In genomic region chr9:112844771-112845542, GRCh38 we compare ENCODE assay signal across 7 cellular contexts. TPM values are rescaled to one million over a fixed set of nuclear protein-coding genes. Genes with fewer than 3 reads are reported as not detected.
DNase-seq lines count a peak whose midpoint lies in the region; ATAC-seq and TF ChIP-seq lines count a peak whose summit lies in the region.

No MANE protein-coding gene starts in this region.

- no peak overlapping the region for H3K27ac ChIP-seq in VCaP

- H3K27me3 ChIP-seq in kidney epithelial cell (ENCODE audit: control insufficient read depth, insufficient read depth, low read length), result no peaks in the 10 kb centered on the region

- no peaks in the 10 kb centered on the region for H3K36me3 ChIP-seq in kidney epithelial cell (ENCODE audit: control insufficient read depth, insufficient read depth, low read length)

- ATAC-seq in HG02840 (IDR thresholded peaks at IDR 0.05; ENCODE audit: low FRiP score, unreplicated experiment), result peak; percentile 72

- TF ChIP-seq CTCF in GM13977 (IDR thresholded peaks at IDR 0.05; ENCODE audit: extremely low read depth, insufficient read depth, missing control alignments) (peak; percentile 96), VCaP (conservative IDR thresholded peaks at IDR 0.05) (peak; percentile 100), kidney epithelial cell (IDR thresholded peaks at IDR 0.05; ENCODE audit: insufficient read depth, low read length, poor library complexity, severe bottlenecking) (peak; percentile 98)

- H3K4me3 ChIP-seq in kidney epithelial cell (ENCODE audit: low read depth, low read length), result no peak overlapping the region

- in situ Hi-C loops in GM13977 (cut with MboI; ENCODE audit: low pct_unique_long_range_greater_than_20kb, low sequenced_read_pairs, unreplicated experiment) (loop anchor here (10.0 kb wide), 1 partner anchor 50 kb away; the partner anchor contains the start of gene SLC46A2), T47D (cut with HindIII; ENCODE audit: low pct_unique_long_range_greater_than_20kb, low sequenced_read_pairs) (no loop called here)

- DNase-seq in GM13977 (ENCODE audit: low spot score) (peak; percentile 80), NCI-H2081 treated with DMSO at 0.1 percent for 48 hours (lab: John Stamatoyannopoulos, UW) (peak; percentile 11), T47D (ENCODE audit: low read depth in 1 of 2, low spot score in 1 of 2) (peak; percentile 78 to 83), kidney epithelial cell (ENCODE audit: low read depth) (no peak)
- peak; percentile 47 for DNase-seq in stimulated activated CD4-positive, alpha-beta T cell treated with anti-CD3 and anti-CD28 coated beads, Interleukin-2, amount 100 ng/mL, for 4 hours (ENCODE audit: low read depth)

RNA-seq across cellular contexts. Expression of gene SLC46A2, which starts 45.7 kb away (rescaled TPM):
- not detected in 2 replicates for total RNA-seq in kidney epithelial cell
